Comparison of ENCODE assay signal across 17 cellular contexts in genomic region chr3:69809076-69809835, GRCh38.
A peak's percentile ranks its signal among the peaks of the same experiment; 100 is the strongest.
DNase-seq lines count a peak whose midpoint lies in the region; FAIRE-seq and TF ChIP-seq lines count a peak whose summit lies in the region.
"Had no signal": no experiment of that assay in that cellular context is flagged by ENCODE, and none has a peak within 500 bp of the region (broad histone marks: within the 10 kb centered on the region; RNA-seq: fewer than 3 reads in every experiment).

No MANE protein-coding gene starts in this region.

- CTCF ChIA-PET in OCI-LY7 (lab: Charles Lee; ENCODE audit: unreplicated experiment) = no interaction called here

- POLR2A ChIA-PET in OCI-LY7 (lab: Charles Lee) = no interaction called here

- no peak for TF ChIP-seq CTCF in OCI-LY7 (conservative IDR thresholded peaks at IDR 0.05; ENCODE audit: low read length)

- no peaks in the 10 kb centered on the region for H3K79me2 ChIP-seq in OCI-LY7 (ENCODE audit: insufficient read depth, low read depth, low read length)

- DNase-seq in amniotic epithelial cell (ENCODE audit: low read depth) = peak; percentile 42
- DNase-seq in erythroblast (lab: John Stamatoyannopoulos, UW) = peak; percentile 10 to 18
- peak; percentile 67 for DNase-seq in iris pigment epithelial cell (ENCODE audit: low read depth)
- no peak for DNase-seq in KG1 (lab: John Stamatoyannopoulos, UW)
- no peak for DNase-seq in OCI-LY7 (ENCODE audit: low spot score)
- no peak for DNase-seq in HK-2 (ENCODE audit: unreplicated experiment)
- DNase-seq: AML-193; Caco-2; CD4-positive, alpha-beta T cell; GF-D8; GOT3; H7 had no signal

- FAIRE-seq in G401.6 (lab: Jason Lieb, UNC) = peak; percentile 71
- FAIRE-seq: A549, D721Med, HepG2 had no signal

- intact Hi-C loops in OCI-LY7 (cut with micrococcal nuclease; ENCODE audit: unreplicated experiment) = no loop called here

- H3K9me2 ChIP-seq in OCI-LY7 (ENCODE audit: insufficient read depth, low read length) = no peaks in the 10 kb centered on the region

- no peaks in the 10 kb centered on the region for H3K9me3 ChIP-seq in OCI-LY7 (ENCODE audit: low read length)
- H3K9me3 ChIP-seq: A549, Caco-2 had no signal

- no peak overlapping the region for H2AFZ ChIP-seq in OCI-LY7 (ENCODE audit: low read length)

- BruUV-seq in OCI-LY7 (replicated peaks; lab: Mats Ljungman, UMichigan) = no TSS peak

- no peak overlapping the region for H3K4me2 ChIP-seq in OCI-LY7 (ENCODE audit: low read length)
- H3K4me2 ChIP-seq: A549 had no signal

- no peaks in the 10 kb centered on the region for H4K20me1 ChIP-seq in OCI-LY7 (ENCODE audit: insufficient read depth, low read length)

- H3K4me1 ChIP-seq in OCI-LY7 (ENCODE audit: insufficient read depth, low read length, poor library complexity, severe bottlenecking) = no peaks in the 10 kb centered on the region
- H3K4me1 ChIP-seq: A549 had no signal

- no peak for TF ChIP-seq POLR2A in erythroblast (IDR thresholded peaks at IDR 0.05; ENCODE audit: low read length)

- no peaks in the 10 kb centered on the region for H3K36me3 ChIP-seq in OCI-LY7 (ENCODE audit: insufficient read depth, low read length)

- no peak overlapping the region for H3K27ac ChIP-seq in OCI-LY7 (ENCODE audit: low read depth, low read length, poor library complexity, severe bottlenecking)
- H3K27ac ChIP-seq: 22Rv1, A549 had no signal

- H3K4me3 ChIP-seq in OCI-LY7 (ENCODE audit: low read depth, low read length, poor library complexity, severe bottlenecking) = no peak overlapping the region
- H3K4me3 ChIP-seq: A549 had no signal

Comparison
In these comparisons a context has a peak if more than half of its experiments do, and no peak if none do; other contexts are left out.
1. DNase-seq: peak in amniotic epithelial cell (single experiment), erythroblast (2 of 2) and iris pigment epithelial cell (single experiment); none in KG1 (single experiment), OCI-LY7 (single experiment) and HK-2 (single experiment).